Comparison of ENCODE assay signal across 13 cellular contexts in genomic region chr17:44121206-44121605, GRCh38. TPM values are rescaled to one million over a fixed set of nuclear protein-coding genes. Genes with fewer than 3 reads are reported as not detected.
DNase-seq lines count a peak whose midpoint lies in the region; TF ChIP-seq lines count a peak whose summit lies in the region.
"Had no signal": no experiment of that assay in that cellular context is flagged by ENCODE, and none has a peak within 500 bp of the region (broad histone marks: within the 10 kb centered on the region; RNA-seq: fewer than 3 reads in every experiment).

No MANE protein-coding gene starts in this region.

- H3K27ac ChIP-seq in iPS-20b (ENCODE audit: low read length) (no peak overlapping the region), subcutaneous abdominal adipose tissue (ENCODE audit: low read depth, low read length) (peak overlapping the region; percentile 10), ovary (no peak overlapping the region)
- H3K27ac ChIP-seq: PC-9 had no signal

- no peak for TF ChIP-seq CTCF in ovary (IDR thresholded peaks at IDR 0.05)

- peaks cover 32% of the 10 kb centered on the region; the same call in 1 of the 2 replicates for H3K4me1 ChIP-seq in iPS-20b (ENCODE audit: insufficient read depth, low read length)
- peaks cover 1 to 44% (median 39%) of the 10 kb centered on the region in 5 donors for H3K4me1 ChIP-seq in subcutaneous abdominal adipose tissue (ENCODE audit: control insufficient read depth in 5 of 5, insufficient read depth in 5 of 5, low read length in 5 of 5)
- peaks cover 16% of the 10 kb centered on the region for H3K4me1 ChIP-seq in ovary (ENCODE audit: insufficient read depth)

- H3K9ac ChIP-seq in iPS-20b (ENCODE audit: low read depth, low read length), result no peak overlapping the region; the same call in 1 of the 2 replicates
- H3K9ac ChIP-seq in subcutaneous abdominal adipose tissue (ENCODE audit: low read length in 5 of 5), result no peak overlapping the region

- H3K9me3 ChIP-seq in iPS-20b (ENCODE audit: insufficient read depth, low read depth, low read length) (no peaks in the 10 kb centered on the region), subcutaneous abdominal adipose tissue (ENCODE audit: control insufficient read depth in 5 of 5, low read length in 5 of 5) (no peaks in the 10 kb centered on the region), ovary (no peaks in the 10 kb centered on the region)
- H3K9me3 ChIP-seq: HAP-1 had no signal

- in situ Hi-C loops in KBM-7 (cut with MboI; ENCODE audit: low pct_unique_long_range_greater_than_20kb, low sequenced_read_pairs), result no loop called here

- intact Hi-C loops in ovary (cut with DNase I), result loop anchor here in 1 of 4 donors (5.0 kb wide), 1 partner anchor 54 kb away; the partner anchor contains the start of gene LSM12

- no peak for TF ChIP-seq EP300 in ovary (IDR thresholded peaks at IDR 0.05)

- H3K36me3 ChIP-seq in iPS-20b (ENCODE audit: insufficient read depth, low read depth, low read length) (peaks cover 9% of the 10 kb centered on the region), subcutaneous abdominal adipose tissue (ENCODE audit: control insufficient read depth in 5 of 5, insufficient read depth in 5 of 5, low read length in 5 of 5) (peaks cover 0 to 17% (median 13%) of the 10 kb centered on the region in 5 donors), ovary (no peaks in the 10 kb centered on the region)
- H3K36me3 ChIP-seq: HAP-1 had no signal

- 48 to 50% (median 48%) methylated on average over 5 of the region's 5 CpGs for WGBS in ovary, 3 donors

- no peak for TF ChIP-seq POLR2A in ovary (IDR thresholded peaks at IDR 0.05)

- H3K27me3 ChIP-seq in iPS-20b (ENCODE audit: insufficient read depth, low read length) (peaks cover 5% of the 10 kb centered on the region; the same call in 1 of the 2 replicates), subcutaneous abdominal adipose tissue (ENCODE audit: control insufficient read depth in 5 of 5, insufficient read depth in 4 of 5, low read length in 5 of 5) (no peaks in the 10 kb centered on the region), ovary (no peaks in the 10 kb centered on the region)

- DNase-seq in NCI-H2171 treated with DMSO at 0.1 percent for 48 hours (lab: John Stamatoyannopoulos, UW), result peak; percentile 61
- no peak for DNase-seq in NCI-H2171 (lab: John Stamatoyannopoulos, UW)
- DNase-seq in ovary, result no peak
- DNase-seq in stimulated activated naive CD4-positive, alpha-beta T cell treated with Interleukin-2 at 50 U/mL for 16 hours (lab: John Stamatoyannopoulos, UW), result no peak
- DNase-seq in KBM-7, result no peak
- DNase-seq: activated T-cell treated with anti-CD3 and anti-CD28 coated beads, Interleukin-2, amount 50 U/mL, for 4 hours; NCI-H1105; PC-9 had no signal

- H3K4me3 ChIP-seq in iPS-20b (ENCODE audit: low read length) (peak overlapping the region; percentile 96; the same call in 1 of the 2 replicates), subcutaneous abdominal adipose tissue (ENCODE audit: low read depth in 1 of 5, low read length in 5 of 5) (peak overlapping the region in 2 of 5 donors; percentile 90 to 93), ovary (no peak overlapping the region)
- H3K4me3 ChIP-seq: PC-9 had no signal

TF ChIP-seq in PFSK-1, 5 proteins besides CTCF, POLR2A, EP300 and RAD21:
- TF ChIP-seq SIN3A (IDR thresholded peaks at IDR 0.05; ENCODE audit: borderline replicate concordance, insufficient read depth, low read length) (0 out of 2 replicates have a peak, but pooled peaks have one; percentile 7), POLR2AphosphoS5 (IDR thresholded peaks at IDR 0.05; ENCODE audit: low read depth, low read length) (no peak)
TF ChIP-seq in PFSK-1: peak in this region for 1.

RNA-seq across cellular contexts. Expression of gene HDAC5, which starts 2.2 kb away (rescaled TPM):
- 289 TPM for polyA plus RNA-seq in PFSK-1 (2012; ENCODE audit: insufficient read length, low read depth)
- total RNA-seq in ovary, result 10 to 100 TPM; 35.1 to 97.6 (median 67.2) TPM
- 10 to 100 TPM; 11.4 to 75.8 TPM for polyA plus RNA-seq in ovary

RNA-seq across cellular contexts. Expression of gene HROB, which starts 20.5 kb away (rescaled TPM):
- polyA plus RNA-seq in PFSK-1 (2012; ENCODE audit: insufficient read length, low read depth), result 16.9 TPM
- total RNA-seq in ovary, result 1 to 10 TPM in 3 of 7 donors, under 1 TPM in 4; 0.86 to 6.3 (median 0.97) TPM
- 1 to 10 TPM; 1.0 TPM for polyA plus RNA-seq in ovary

RNA-seq across cellular contexts. Expression of gene ASB16, which starts 49.3 kb away (rescaled TPM):
- 1.6 TPM for polyA plus RNA-seq in PFSK-1 (2012; ENCODE audit: insufficient read length, low read depth)
- 1 to 10 TPM in 3 of 7 donors, under 1 TPM in 3, not detected in 1; 0.24 to 1.8 (median 0.98) TPM for total RNA-seq in ovary
- 1 to 10 TPM in 1 of 2 donors, under 1 TPM in 1; 0.10 to 1.3 TPM for polyA plus RNA-seq in ovary
- total RNA-seq: cerebellum, PC-9 had no signal

RNA-seq across cellular contexts. Expression of gene G6PC3, which starts 50.7 kb away (rescaled TPM):
- 151 TPM for polyA plus RNA-seq in PFSK-1 (2012; ENCODE audit: insufficient read length, low read depth)
- total RNA-seq in ovary, result 10 to 100 TPM; 14.4 to 56.7 (median 36.2) TPM
- 10 to 100 TPM; 37.1 to 49.1 TPM for polyA plus RNA-seq in ovary

RNA-seq across cellular contexts. Expression of gene LSM12, which starts 54.7 kb away (rescaled TPM):
- 78.7 TPM for polyA plus RNA-seq in PFSK-1 (2012; ENCODE audit: insufficient read length, low read depth)
- total RNA-seq in ovary, result 10 to 100 TPM; 21.3 to 54.6 (median 37.1) TPM
- polyA plus RNA-seq in ovary, result 10 to 100 TPM; 17.1 to 29.2 TPM
